ENCODE assay signal across 8 cellular contexts in genomic region chr1:185157599-185158469, GRCh38. TPM values are rescaled to one million over a fixed set of nuclear protein-coding genes. Genes with fewer than 3 reads are reported as not detected.
DNase-seq lines count a peak whose midpoint lies in the region; ATAC-seq and TF ChIP-seq lines count a peak whose summit lies in the region.

No MANE protein-coding gene starts in this region.

- peak in 1 of 3 donors; percentile 10 for DNase-seq in CD4-positive, CD25-positive, alpha-beta regulatory T cell
- peak; percentile 27 for DNase-seq in HT-29 (ENCODE audit: low spot score)
- no peak for DNase-seq in activated T-cell treated with anti-CD3 and anti-CD28 coated beads, Interleukin-2, amount 50 U/mL, for 72 hours
- peak; percentile 23 for DNase-seq in hepatocyte (ENCODE audit: low spot score)
- no peak for DNase-seq in posterior vena cava (ENCODE audit: low spot score)
- no peak for DNase-seq in SHP77 treated with DMSO at 0.1 percent for 48 hours (lab: John Stamatoyannopoulos, UW)

- H3K4me2 ChIP-seq in hepatocyte: peak overlapping the region; percentile 91

- no peaks in the 10 kb centered on the region for H3K9me3 Mint-ChIP-seq in CD4-positive, CD25-positive, alpha-beta regulatory T cell
- H3K9me3 Mint-ChIP-seq in activated T-cell treated with anti-CD3 and anti-CD28 coated beads, Interleukin-2, amount 50 U/mL, for 72 hours: no peaks in the 10 kb centered on the region

- peak overlapping the region; percentile 74 for H2AFZ ChIP-seq in hepatocyte

- H3K36me3 Mint-ChIP-seq in CD4-positive, CD25-positive, alpha-beta regulatory T cell: peaks cover 13% of the 10 kb centered on the region
- H3K36me3 Mint-ChIP-seq in activated T-cell treated with anti-CD3 and anti-CD28 coated beads, Interleukin-2, amount 50 U/mL, for 72 hours (ENCODE audit: insufficient read depth in 2 of 2): peaks cover 0 to 3% of the 10 kb centered on the region in 2 donors

- peak overlapping the region; percentile 98 to 99 (median 99) for H3K27ac Mint-ChIP-seq in CD4-positive, CD25-positive, alpha-beta regulatory T cell
- peak overlapping the region; percentile 98 for H3K27ac Mint-ChIP-seq in activated T-cell treated with anti-CD3 and anti-CD28 coated beads, Interleukin-2, amount 50 U/mL, for 72 hours

- H3K4me1 Mint-ChIP-seq in CD4-positive, CD25-positive, alpha-beta regulatory T cell: peaks cover 23 to 65% (median 42%) of the 10 kb centered on the region in 4 donors
- H3K4me1 Mint-ChIP-seq in activated T-cell treated with anti-CD3 and anti-CD28 coated beads, Interleukin-2, amount 50 U/mL, for 72 hours (ENCODE audit: low read depth): peaks cover 51% of the 10 kb centered on the region

- peaks cover 49% of the 10 kb centered on the region for H3K79me2 ChIP-seq in hepatocyte

- no peak for ATAC-seq in CD4-positive, CD25-positive, alpha-beta regulatory T cell (ENCODE audit: low read depth in 2 of 2)
- ATAC-seq in activated T-cell treated with anti-CD3 and anti-CD28 coated beads, Interleukin-2, amount 50 U/mL, for 72 hours (replicated peaks in 1 of 2): no peak
- no peak for ATAC-seq in HG03354 (IDR thresholded peaks at IDR 0.05; ENCODE audit: poor library complexity, severe bottlenecking, unreplicated experiment)

- H3K9me3 ChIP-seq in CD4-positive, CD25-positive, alpha-beta regulatory T cell (ENCODE audit: control insufficient read depth in 2 of 2, low read length in 2 of 2): no peaks in the 10 kb centered on the region
- H3K9me3 ChIP-seq in hepatocyte (ENCODE audit: low read depth): no peaks in the 10 kb centered on the region
- H3K9me3 ChIP-seq in skeletal muscle tissue (ENCODE audit: control insufficient read depth in 3 of 3, low read length in 3 of 3): no peaks in the 10 kb centered on the region

- H3K4me3 Mint-ChIP-seq in CD4-positive, CD25-positive, alpha-beta regulatory T cell: peak overlapping the region; percentile 90 to 100 (median 95)
- peak overlapping the region; percentile 98 to 100 for H3K4me3 Mint-ChIP-seq in activated T-cell treated with anti-CD3 and anti-CD28 coated beads, Interleukin-2, amount 50 U/mL, for 72 hours

- H3K9me2 ChIP-seq in hepatocyte (replicated peaks; ENCODE audit: insufficient read depth): no peaks in the 10 kb centered on the region

- H3K36me3 ChIP-seq in CD4-positive, CD25-positive, alpha-beta regulatory T cell (ENCODE audit: control insufficient read depth, insufficient read depth, low read length): peaks cover 2% of the 10 kb centered on the region
- H3K36me3 ChIP-seq in hepatocyte (replicated peaks; ENCODE audit: insufficient read depth, low read depth) (no peaks in the 10 kb centered on the region), skeletal muscle tissue (ENCODE audit: control insufficient read depth in 3 of 3, insufficient read depth in 3 of 3, low read length in 3 of 3) (peaks cover 0 to 8% (median 0%) of the 10 kb centered on the region in 3 donors)

- peak overlapping the region; percentile 97 for H3K27ac ChIP-seq in CD4-positive, CD25-positive, alpha-beta regulatory T cell (ENCODE audit: insufficient read depth, low read length, poor library complexity, severe bottlenecking)
- peak overlapping the region; percentile 89 for H3K27ac ChIP-seq in hepatocyte
- H3K27ac ChIP-seq in skeletal muscle tissue (ENCODE audit: low read depth, low read length): peak overlapping the region; percentile 98

- H3K27me3 ChIP-seq in CD4-positive, CD25-positive, alpha-beta regulatory T cell (ENCODE audit: control insufficient read depth, insufficient read depth, low read length): no peaks in the 10 kb centered on the region
- no peaks in the 10 kb centered on the region for H3K27me3 ChIP-seq in hepatocyte
- H3K27me3 ChIP-seq in skeletal muscle tissue (ENCODE audit: control insufficient read depth in 3 of 3, insufficient read depth in 3 of 3, low read length in 3 of 3): no peaks in the 10 kb centered on the region

- peaks cover 45% of the 10 kb centered on the region for H3K4me1 ChIP-seq in CD4-positive, CD25-positive, alpha-beta regulatory T cell (ENCODE audit: control insufficient read depth, insufficient read depth, low read length, poor library complexity, severe bottlenecking)
- peaks cover 22% of the 10 kb centered on the region for H3K4me1 ChIP-seq in hepatocyte (ENCODE audit: insufficient read depth)
- peaks cover 11 to 19% (median 14%) of the 10 kb centered on the region in 3 donors for H3K4me1 ChIP-seq in skeletal muscle tissue (ENCODE audit: control insufficient read depth in 3 of 3, insufficient read depth in 3 of 3, low read length in 3 of 3)

- H3K9ac ChIP-seq in skeletal muscle tissue (ENCODE audit: low read depth in 1 of 3, low read length in 3 of 3): peak overlapping the region; percentile 87 to 96 (median 91)

- under 1% methylated on average over 20 of the region's 20 CpGs for WGBS in hepatocyte (ENCODE audit: low lambda C conversion rate, missing lambda C conversion rate)

- H3K27me3 Mint-ChIP-seq in CD4-positive, CD25-positive, alpha-beta regulatory T cell: no peaks in the 10 kb centered on the region
- no peaks in the 10 kb centered on the region for H3K27me3 Mint-ChIP-seq in activated T-cell treated with anti-CD3 and anti-CD28 coated beads, Interleukin-2, amount 50 U/mL, for 72 hours (ENCODE audit: low read depth)

- TF ChIP-seq CTCF in hepatocyte (IDR thresholded peaks at IDR 0.05; ENCODE audit: poor library complexity): no peak

- peak overlapping the region; percentile 97 for H3K4me3 ChIP-seq in CD4-positive, CD25-positive, alpha-beta regulatory T cell (ENCODE audit: low read depth, low read length)
- H3K4me3 ChIP-seq in hepatocyte (peak overlapping the region; percentile 68), skeletal muscle tissue (ENCODE audit: low read length in 3 of 3) (peak overlapping the region; percentile 92 to 98 (median 97))

- no peaks in the 10 kb centered on the region for H4K20me1 ChIP-seq in hepatocyte (ENCODE audit: insufficient read depth, poor library complexity, severe bottlenecking)

- intact Hi-C loops in posterior vena cava (cut with DNase I): no loop called here

RNA-seq across cellular contexts. Expression of gene SWT1, which starts 0.9 kb away (rescaled TPM):
- total RNA-seq in CD4-positive, CD25-positive, alpha-beta regulatory T cell: 8.1 TPM
- polyA plus RNA-seq in CD4-positive, CD25-positive, alpha-beta regulatory T cell: 1 to 10 TPM; 6.0 to 9.8 (median 7.5) TPM
- 0.71 and 0.83 TPM in 2 replicates for total RNA-seq in HT-29 (2014; rRNA removed; shearing (Covaris generic))
- total RNA-seq in activated T-cell treated with anti-CD3 and anti-CD28 coated beads, Interleukin-2, amount 50 U/mL, for 72 hours: 1 to 10 TPM; 5.9 to 6.1 TPM
- 9.5 and 9.6 TPM in 2 replicates for total RNA-seq in hepatocyte
- 3.4 and 5.3 TPM in 2 replicates for polyA plus RNA-seq in hepatocyte
- total RNA-seq in skeletal muscle tissue: 15.7 TPM
- 1 to 10 TPM; 6.6 to 7.7 TPM for total RNA-seq in posterior vena cava

RNA-seq across cellular contexts. Expression of gene TRMT1L, which starts 1.1 kb away (rescaled TPM):
- total RNA-seq in CD4-positive, CD25-positive, alpha-beta regulatory T cell: 12.3 TPM
- polyA plus RNA-seq in CD4-positive, CD25-positive, alpha-beta regulatory T cell: 10 to 100 TPM; 19.1 to 23.7 (median 21.9) TPM
- 2.8 and 3.3 TPM in 2 replicates for total RNA-seq in HT-29 (2014; rRNA removed; shearing (Covaris generic))
- total RNA-seq in activated T-cell treated with anti-CD3 and anti-CD28 coated beads, Interleukin-2, amount 50 U/mL, for 72 hours: 10 to 100 TPM; 19.7 to 26.3 TPM
- total RNA-seq in hepatocyte (23.1 and 29.2 TPM in 2 replicates), skeletal muscle tissue (18.3 TPM), posterior vena cava (10 to 100 TPM; 12.5 to 16.9 TPM)
- 11.1 and 12.3 TPM in 2 replicates for polyA plus RNA-seq in hepatocyte

Comparison
In these comparisons a context has a peak if more than half of its experiments do, and no peak if none do; other contexts are left out.
1. DNase-seq: peak in HT-29 (single experiment) and hepatocyte (single experiment); none in activated T-cell treated with anti-CD3 and anti-CD28 coated beads, Interleukin-2, amount 50 U/mL, for 72 hours (0 of 2), posterior vena cava (single experiment) and SHP77 treated with DMSO at 0.1 percent for 48 hours (single experiment).
2. Peak in every context shown above with its lines, with median percentiles within 50 percentile points of each other: H3K27ac ChIP-seq and H3K4me3 ChIP-seq.